ENCODE assay signal across 10 cellular contexts in genomic region chr7:45580053-45580872, GRCh38. TPM values are rescaled to one million over a fixed set of nuclear protein-coding genes. Genes with fewer than 3 reads are reported as not detected.
A peak's percentile ranks its signal among the peaks of the same experiment; 100 is the strongest.
DNase-seq lines count a peak whose midpoint lies in the region; TF ChIP-seq lines count a peak whose summit lies in the region.
"Had no signal": no experiment of that assay in that cellular context is flagged by ENCODE, and none has a peak within 500 bp of the region (broad histone marks: within the 10 kb centered on the region; RNA-seq: fewer than 3 reads in every experiment).

No MANE protein-coding gene starts in this region.

- no peaks in the 10 kb centered on the region for H3K27me3 ChIP-seq in GM06990 (replicated peaks; ENCODE audit: control insufficient read depth, insufficient read depth, low read length)
- peaks cover 10 to 14% (median 13%) of the 10 kb centered on the region in 3 experiments for H3K27me3 ChIP-seq in neuronal stem cell (ENCODE audit: control insufficient read depth in 3 of 3, insufficient read depth in 3 of 3, low read depth in 1 of 3, low read length in 3 of 3)
- no peaks in the 10 kb centered on the region for H3K27me3 ChIP-seq in effector memory CD4-positive, alpha-beta T cell (replicated peaks; ENCODE audit: control insufficient read depth, insufficient read depth, low read length, poor library complexity, severe bottlenecking)

- H3K79me1 ChIP-seq in neuronal stem cell (ENCODE audit: low read depth, low read length): no peaks in the 10 kb centered on the region

- no peak overlapping the region for H2BK15ac ChIP-seq in neuronal stem cell (ENCODE audit: low read length)

- H3K14ac ChIP-seq in neuronal stem cell (ENCODE audit: low read length): no peak overlapping the region

- H2BK5ac ChIP-seq in neuronal stem cell (ENCODE audit: low read length): no peak overlapping the region

- DNase-seq in GM06990 (ENCODE audit: extremely low read depth, insufficient read length) (no peak), NCI-H1105 treated with DMSO at 0.1 percent for 48 hours (lab: John Stamatoyannopoulos, UW) (peak; percentile 57), choroid plexus epithelial cell (ENCODE audit: low read depth) (peak; percentile 9), neuronal stem cell (ENCODE audit: low spot score) (no peak), GM13976 (ENCODE audit: low spot score) (no peak), OCI-M1 (lab: John Stamatoyannopoulos, UW) (no peak)
- no peak for DNase-seq in activated CD4-positive, alpha-beta T cell treated with anti-CD3 and anti-CD28 coated beads, Interleukin-2, amount 50 U/mL, for 1 hour
- DNase-seq in effector memory CD4-positive, alpha-beta T cell: no peak
- DNase-seq: activated B cell treated with CpG ODN at 0.5 μM for 24 hours, MV-4-11 had no signal

- H2BK120ac ChIP-seq in neuronal stem cell (ENCODE audit: low read depth, low read length): peak overlapping the region; percentile 66

- H4K8ac ChIP-seq in neuronal stem cell (ENCODE audit: low read depth, low read length): no peak overlapping the region

- H2AFZ ChIP-seq in neuronal stem cell (ENCODE audit: low read length): no peak overlapping the region

- TF ChIP-seq CTCF in GM06990 (IDR thresholded peaks at IDR 0.05; ENCODE audit: insufficient read depth, low read length, poor library complexity, severe bottlenecking) (peak; percentile 62), choroid plexus epithelial cell (conservative IDR thresholded peaks at IDR 0.05; ENCODE audit: low read depth, low read length) (peak; percentile 53), GM13976 (IDR thresholded peaks at IDR 0.05; ENCODE audit: borderline replicate concordance, control extremely low read depth, extremely low read depth, insufficient read depth, missing control alignments) (no peak)

- no peak overlapping the region for H2BK12ac ChIP-seq in neuronal stem cell (ENCODE audit: low read length)

- no peak overlapping the region for H3K4ac ChIP-seq in neuronal stem cell (ENCODE audit: low read length)

- H3K27ac ChIP-seq in neuronal stem cell (replicated peaks; ENCODE audit: low read length): no peak overlapping the region
- no peak overlapping the region for H3K27ac ChIP-seq in effector memory CD4-positive, alpha-beta T cell (ENCODE audit: insufficient read depth, low read length, poor library complexity, severe bottlenecking)

- no peak overlapping the region for H4K91ac ChIP-seq in neuronal stem cell (ENCODE audit: low read depth, low read length, poor library complexity)

- H3K9ac ChIP-seq in neuronal stem cell (ENCODE audit: low read depth, low read length, poor library complexity): no peak overlapping the region

- H3K36me3 ChIP-seq in GM06990 (ENCODE audit: control insufficient read depth, insufficient read depth, low read length) (no peaks in the 10 kb centered on the region), neuronal stem cell (replicated peaks in 1 of 2; ENCODE audit: control insufficient read depth in 2 of 2, insufficient read depth in 2 of 2, low read length in 2 of 2) (no peaks in the 10 kb centered on the region)
- H3K36me3 ChIP-seq in effector memory CD4-positive, alpha-beta T cell (ENCODE audit: control insufficient read depth, insufficient read depth, low read length): no peaks in the 10 kb centered on the region

- H3K23ac ChIP-seq in neuronal stem cell (ENCODE audit: low read depth, low read length, poor library complexity): no peak overlapping the region

- H3K4me3 ChIP-seq in GM06990 (replicated peaks; ENCODE audit: low read depth, low read length) (no peak overlapping the region), choroid plexus epithelial cell (ENCODE audit: low read depth, low read length) (no peak overlapping the region), neuronal stem cell (ENCODE audit: low read length in 2 of 2) (no peak overlapping the region)
- no peak overlapping the region for H3K4me3 ChIP-seq in effector memory CD4-positive, alpha-beta T cell (ENCODE audit: insufficient read depth, low read depth, low read length, poor library complexity, severe bottlenecking)

- no peak overlapping the region for H3K4me2 ChIP-seq in neuronal stem cell (ENCODE audit: insufficient read depth, low read length, poor library complexity, severe bottlenecking)

- in situ Hi-C loops in GM13976 (cut with MboI; ENCODE audit: low sequenced_read_pairs, unreplicated experiment): no loop called here

- peak overlapping the region; percentile 25 for H3K18ac ChIP-seq in neuronal stem cell (ENCODE audit: low read length)

- WGBS in neuronal stem cell (ENCODE audit: extremely low coverage in 2 of 2, insufficient read length in 2 of 2, insufficient replicate concordance in 1 of 2), 2 donors: no CpG with 5 or more reads among the region's 16 CpGs

- H3K9me3 ChIP-seq in neuronal stem cell (replicated peaks in 1 of 2; ENCODE audit: control insufficient read depth in 2 of 2, insufficient read depth in 1 of 2, low read depth in 1 of 2, low read length in 2 of 2): no peaks in the 10 kb centered on the region
- H3K9me3 ChIP-seq in effector memory CD4-positive, alpha-beta T cell (ENCODE audit: control insufficient read depth, low read length): no peaks in the 10 kb centered on the region

- peaks cover 5 to 25% of the 10 kb centered on the region in 2 donors for H3K4me1 ChIP-seq in neuronal stem cell (ENCODE audit: control insufficient read depth in 2 of 2, insufficient read depth in 1 of 2, low read depth in 1 of 2, low read length in 2 of 2)
- H3K4me1 ChIP-seq in effector memory CD4-positive, alpha-beta T cell (ENCODE audit: control insufficient read depth, insufficient read depth, low read length, poor library complexity, severe bottlenecking): no peaks in the 10 kb centered on the region

- H2AK5ac ChIP-seq in neuronal stem cell (ENCODE audit: low read depth, low read length): peak overlapping the region; percentile 89

RNA-seq across cellular contexts. Expression of gene ADCY1, which starts 6.1 kb away (rescaled TPM):
- polyA plus RNA-seq in neuronal stem cell (2013, experiment 1 of 2): 5.1 TPM
- polyA plus RNA-seq in neuronal stem cell (2013, experiment 2 of 2): 4.8 TPM

Comparison
In these comparisons a context has a peak if more than half of its experiments do, and no peak if none do; other contexts are left out.
1. DNase-seq: peak in NCI-H1105 treated with DMSO at 0.1 percent for 48 hours (single experiment) and choroid plexus epithelial cell (single experiment); none in GM06990 (single experiment), neuronal stem cell (single experiment), activated CD4-positive, alpha-beta T cell treated with anti-CD3 and anti-CD28 coated beads, Interleukin-2, amount 50 U/mL, for 1 hour (single experiment), GM13976 (single experiment), OCI-M1 (single experiment) and effector memory CD4-positive, alpha-beta T cell (0 of 3).